Comparison of ENCODE assay signal across 9 cellular contexts in genomic region chr6:149431905-149432775, GRCh38. TPM values are rescaled to one million over a fixed set of nuclear protein-coding genes. Genes with fewer than 3 reads are reported as not detected.
A peak's percentile ranks its signal among the peaks of the same experiment; 100 is the strongest.
DNase-seq lines count a peak whose midpoint lies in the region; ATAC-seq and TF ChIP-seq lines count a peak whose summit lies in the region.
"Had no signal": no experiment of that assay in that cellular context is flagged by ENCODE, and none has a peak within 500 bp of the region (broad histone marks: within the 10 kb centered on the region; RNA-seq: fewer than 3 reads in every experiment).

No MANE protein-coding gene starts in this region.

- ATAC-seq in GM19025 (IDR thresholded peaks at IDR 0.05; ENCODE audit: low read depth, unreplicated experiment) = peak; percentile 85
- ATAC-seq in HG03442 (IDR thresholded peaks at IDR 0.05; ENCODE audit: unreplicated experiment) = peak; percentile 88
- ATAC-seq in lung (ENCODE audit: insufficient read depth, low FRiP score) = peak; percentile 90

- no peaks in the 10 kb centered on the region for H3K9me3 Mint-ChIP-seq in activated CD4-positive, alpha-beta T cell treated with anti-CD3 and anti-CD28 coated beads, Interleukin-2, amount 10 ng/mL, durations not matched to agents 7 days and 5 days
- H3K9me3 Mint-ChIP-seq: IgD-negative memory B cell had no signal

- H3K27ac Mint-ChIP-seq in activated CD4-positive, alpha-beta T cell treated with anti-CD3 and anti-CD28 coated beads, Interleukin-2, amount 10 ng/mL, durations not matched to agents 7 days and 5 days = peak overlapping the region; percentile 78

- peak; percentile 87 for TF ChIP-seq CTCF in BJ (IDR thresholded peaks at IDR 0.05; ENCODE audit: insufficient read depth, low read depth, low read length)
- TF ChIP-seq CTCF in lung (IDR thresholded peaks at IDR 0.05; ENCODE audit: control extremely low read depth, extremely low read depth) = peak; percentile 90

- 28 to 32% methylated on average over 19 of the region's 19 CpGs for WGBS in lung, 2 donors

- H3K4me3 Mint-ChIP-seq in activated CD4-positive, alpha-beta T cell treated with anti-CD3 and anti-CD28 coated beads, Interleukin-2, amount 10 ng/mL, durations not matched to agents 7 days and 5 days = no peak overlapping the region

- H3K4me3 ChIP-seq in BJ (ENCODE audit: low read depth, low read length) = no peak overlapping the region
- H3K4me3 ChIP-seq in lung = no peak overlapping the region

- H3K4me1 ChIP-seq in lung (ENCODE audit: control insufficient read depth in 2 of 2, insufficient read depth in 2 of 2, low read length in 2 of 2) = no peaks in the 10 kb centered on the region

- POLR2A ChIA-PET in BJ (lab: Charles Lee) = interaction anchor here (0.8 kb wide), 1 partner anchor 399 kb away, joined by 3 read pairs; no protein-coding TSS in a partner anchor
- POLR2A ChIA-PET in activated CD4-positive, alpha-beta T cell treated with anti-CD3 and anti-CD28 coated beads, Interleukin-2, amount 10 ng/mL, durations not matched to agents 7 days and 5 days (lab: Charles Lee) = interaction anchor here (0.7 kb wide), 1 partner anchor 348 kb away, joined by 5 read pairs; no protein-coding TSS in a partner anchor

- no peaks in the 10 kb centered on the region for H3K36me3 Mint-ChIP-seq in activated CD4-positive, alpha-beta T cell treated with anti-CD3 and anti-CD28 coated beads, Interleukin-2, amount 10 ng/mL, durations not matched to agents 7 days and 5 days (ENCODE audit: low read depth)
- H3K36me3 Mint-ChIP-seq: IgD-negative memory B cell had no signal

- no peak overlapping the region for H3K27ac ChIP-seq in lung (ENCODE audit: low read depth in 1 of 2, low read length in 1 of 2)

- no peaks in the 10 kb centered on the region for H3K27me3 Mint-ChIP-seq in activated CD4-positive, alpha-beta T cell treated with anti-CD3 and anti-CD28 coated beads, Interleukin-2, amount 10 ng/mL, durations not matched to agents 7 days and 5 days
- H3K27me3 Mint-ChIP-seq: IgD-negative memory B cell had no signal

- peaks cover 14% of the 10 kb centered on the region for H3K4me1 Mint-ChIP-seq in activated CD4-positive, alpha-beta T cell treated with anti-CD3 and anti-CD28 coated beads, Interleukin-2, amount 10 ng/mL, durations not matched to agents 7 days and 5 days

- no peaks in the 10 kb centered on the region for H3K9me3 ChIP-seq in lung (ENCODE audit: control insufficient read depth in 2 of 2, insufficient read depth in 1 of 2, low read length in 1 of 2)

- CTCF ChIA-PET in BJ (lab: Yijun Ruan, JAX) = interaction anchor here (0.6 to 4.4 kb wide), 55 partner anchors 9 to 859 kb away, joined by 3 to 67 read pairs (median 5); partner anchors contain the start of gene TAB2
- CTCF ChIA-PET in activated CD4-positive, alpha-beta T cell treated with anti-CD3 and anti-CD28 coated beads, Interleukin-2, amount 10 ng/mL, durations not matched to agents 7 days and 5 days (lab: Charles Lee) = interaction anchor here (0.6 to 2.7 kb wide), 48 partner anchors 8 to 435 kb away, joined by 3 to 29 read pairs (median 6); partner anchors contain the start of gene ZC3H12D

- DNase-seq in BJ (ENCODE audit: low read depth) = no peak
- peak; percentile 66 for DNase-seq in NCI-H524 treated with DMSO at 0.1 percent for 48 hours (lab: John Stamatoyannopoulos, UW)
- DNase-seq in activated CD4-positive, alpha-beta T cell treated with anti-CD3 and anti-CD28 coated beads, Interleukin-2, amount 10 ng/mL, durations not matched to agents 7 days and 5 days = peak; percentile 92
- DNase-seq in dermis blood vessel endothelial cell = peak; percentile 91
- peak; percentile 91 for DNase-seq in lung (ENCODE audit: low spot score)
- DNase-seq in stimulated activated CD8-positive, alpha-beta memory T cell treated with anti-CD3 and anti-CD28 coated beads, Interleukin-12 subunit alpha, Interleukin-12 subunit beta, amount 100 ng/mL, for 1 hour (ENCODE audit: low read depth) = peak; percentile 87

- H3K27me3 ChIP-seq in BJ (ENCODE audit: control insufficient read depth, insufficient read depth, low read length) = peaks cover 8% of the 10 kb centered on the region
- no peaks in the 10 kb centered on the region for H3K27me3 ChIP-seq in lung (ENCODE audit: control insufficient read depth, insufficient read depth)

- H3K36me3 ChIP-seq in BJ (ENCODE audit: control insufficient read depth, insufficient read depth, low read length) (no peaks in the 10 kb centered on the region), lung (ENCODE audit: control insufficient read depth in 2 of 2, insufficient read depth in 2 of 2, low read length in 2 of 2) (no peaks in the 10 kb centered on the region)

RNA-seq across cellular contexts. Expression of gene SUMO4, which starts 32.1 kb away (rescaled TPM):
- polyA plus RNA-seq in BJ (2011; rRNA removed) (0.23 TPM in 1 of 2 replicates, not detected in the other), lung (under 1 TPM; 0.11 to 0.14 TPM)
- 1.1 and 2.7 TPM in 2 replicates for polyA minus RNA-seq in BJ (2011; rRNA and poly(A)+ RNA removed)
- total RNA-seq in activated CD4-positive, alpha-beta T cell treated with anti-CD3 and anti-CD28 coated beads, Interleukin-2, amount 10 ng/mL, durations not matched to agents 7 days and 5 days = 10 to 100 TPM in 1 of 2 experiments, 1 to 10 TPM in 1; 7.9 to 10.2 TPM
- total RNA-seq in dermis blood vessel endothelial cell (1.0 and 1.3 TPM in 2 replicates), lung (10 to 100 TPM in 1 of 2 donors, 1 to 10 TPM in 1; 1.7 to 12.9 TPM)

RNA-seq across cellular contexts. Expression of gene ZC3H12D, which starts 52.7 kb away (rescaled TPM):
- polyA plus RNA-seq in BJ (2011; rRNA removed) = 0.02 and 0.04 TPM in 2 replicates
- 0.14 TPM in 1 of 2 replicates, not detected in the other for polyA minus RNA-seq in BJ (2011; rRNA and poly(A)+ RNA removed)
- total RNA-seq in activated CD4-positive, alpha-beta T cell treated with anti-CD3 and anti-CD28 coated beads, Interleukin-2, amount 10 ng/mL, durations not matched to agents 7 days and 5 days = 10 to 100 TPM; 10.7 to 16.5 TPM
- total RNA-seq in dermis blood vessel endothelial cell = 0.17 and 0.23 TPM in 2 replicates
- total RNA-seq in lung = 1 to 10 TPM; 2.6 to 4.7 TPM
- 1 to 10 TPM; 1.1 to 2.2 TPM for polyA plus RNA-seq in lung
